Comparison of ENCODE assay signal across 18 cellular contexts in the genomic region with DNA sequence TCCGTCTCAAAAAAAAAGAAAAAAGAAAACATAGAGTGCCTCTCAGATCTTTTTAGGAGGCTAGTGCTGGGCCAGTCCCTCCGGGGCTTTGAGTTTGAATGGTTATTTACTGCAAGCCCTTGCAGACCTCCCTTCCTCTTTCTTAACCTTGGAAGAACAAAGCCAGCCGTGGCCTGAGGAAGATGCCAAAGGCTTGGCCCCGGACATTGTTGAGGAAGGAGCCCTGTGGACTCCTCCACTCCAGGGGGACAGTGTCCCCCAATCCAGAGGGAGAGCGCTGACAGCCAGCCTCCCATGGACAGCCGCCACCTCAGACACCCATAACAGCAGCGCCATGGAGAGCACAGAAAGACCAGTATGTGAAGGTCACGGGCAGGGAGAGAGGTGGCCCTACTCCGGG. TPM values are rescaled to one million over a fixed set of nuclear protein-coding genes. Genes with fewer than 3 reads are reported as not detected.
DNase-seq lines count a peak whose midpoint lies in the region; ATAC-seq lines count a peak whose summit lies in the region.
"Had no signal": no experiment of that assay in that cellular context is flagged by ENCODE, and none has a peak within 500 bp of the region (broad histone marks: within the 10 kb centered on the region; RNA-seq: fewer than 3 reads in every experiment).

No MANE protein-coding gene starts in this region.

- peaks cover 66% of the 10 kb centered on the region for H3K4me1 Mint-ChIP-seq in dendritic cell treated with granulocyte-macrophage colony-stimulating factor and Interleukin-4, amounts not matched to agents 40 ng/mL and 50 ng/mL, for 4 days (ENCODE audit: low read depth)
- H3K4me1 Mint-ChIP-seq in T-helper 2 cell treated with Interferon-gamma antibody and Interleukin-4, amounts not matched to agents 5 μg/mL and 100 μg/mL, for 36 hours (ENCODE audit: low read depth), result peaks cover 8% of the 10 kb centered on the region

- intact Hi-C loops in Right ventricle myocardium superior (cut with DNase I) (no loop called here), cardiac septum (cut with DNase I) (no loop called here)
- intact Hi-C loops in dendritic cell treated with granulocyte-macrophage colony-stimulating factor and Interleukin-4, amounts not matched to agents 40 ng/mL and 50 ng/mL, for 4 days (cut with micrococcal nuclease), result loop anchor here (5.0 kb wide), 2 partner anchors 57 to 97 kb away; no protein-coding TSS in a partner anchor

- peak; percentile 8 for ATAC-seq in Right ventricle myocardium superior (ENCODE audit: poor library complexity)
- ATAC-seq in HG03439 (IDR thresholded peaks at IDR 0.05; ENCODE audit: unreplicated experiment), result no peak
- ATAC-seq: A549, HepG2, Panc1 had no signal

- no peak for DNase-seq in Right ventricle myocardium superior
- no peak for DNase-seq in cardiac septum (ENCODE audit: low spot score)
- DNase-seq in NOMO-1 treated with dmso at 0.1 percent for 144 hours (lab: John Stamatoyannopoulos, UW; ENCODE audit: unreplicated experiment), result peak; percentile 11
- no peak for DNase-seq in iPS-NIHi11 (ENCODE audit: low spot score)
- DNase-seq in T-helper 2 cell, result no peak
- no peak for DNase-seq in T-helper 2 cell treated with Interferon-gamma antibody and Interleukin-4, amounts not matched to agents 5 μg/mL and 100 μg/mL, for 36 hours (ENCODE audit: low spot score)
- DNase-seq: COR-L47, H7, MG63, NCI-H1417, NCI-H1930, NCI-H446 had no signal

- peak overlapping the region; percentile 91 for H3K27ac Mint-ChIP-seq in dendritic cell treated with granulocyte-macrophage colony-stimulating factor and Interleukin-4, amounts not matched to agents 40 ng/mL and 50 ng/mL, for 4 days
- no peak overlapping the region for H3K27ac Mint-ChIP-seq in T-helper 2 cell treated with Interferon-gamma antibody and Interleukin-4, amounts not matched to agents 5 μg/mL and 100 μg/mL, for 36 hours

- H3K27me3 Mint-ChIP-seq in dendritic cell treated with granulocyte-macrophage colony-stimulating factor and Interleukin-4, amounts not matched to agents 40 ng/mL and 50 ng/mL, for 4 days, result peaks cover 2% of the 10 kb centered on the region
- peaks cover 26% of the 10 kb centered on the region for H3K27me3 Mint-ChIP-seq in T-helper 2 cell treated with Interferon-gamma antibody and Interleukin-4, amounts not matched to agents 5 μg/mL and 100 μg/mL, for 36 hours (ENCODE audit: low read depth)

- no peaks in the 10 kb centered on the region for H3K9me3 Mint-ChIP-seq in dendritic cell treated with granulocyte-macrophage colony-stimulating factor and Interleukin-4, amounts not matched to agents 40 ng/mL and 50 ng/mL, for 4 days
- no peaks in the 10 kb centered on the region for H3K9me3 Mint-ChIP-seq in T-helper 2 cell treated with Interferon-gamma antibody and Interleukin-4, amounts not matched to agents 5 μg/mL and 100 μg/mL, for 36 hours
- H3K9me3 Mint-ChIP-seq: CD14-positive monocyte had no signal

- peaks cover 42% of the 10 kb centered on the region for H3K36me3 Mint-ChIP-seq in dendritic cell treated with granulocyte-macrophage colony-stimulating factor and Interleukin-4, amounts not matched to agents 40 ng/mL and 50 ng/mL, for 4 days (ENCODE audit: low read depth)
- no peaks in the 10 kb centered on the region for H3K36me3 Mint-ChIP-seq in T-helper 2 cell treated with Interferon-gamma antibody and Interleukin-4, amounts not matched to agents 5 μg/mL and 100 μg/mL, for 36 hours (ENCODE audit: low read depth)
- H3K36me3 Mint-ChIP-seq: CD14-positive monocyte had no signal

- H3K4me3 Mint-ChIP-seq in dendritic cell treated with granulocyte-macrophage colony-stimulating factor and Interleukin-4, amounts not matched to agents 40 ng/mL and 50 ng/mL, for 4 days, result peak overlapping the region; percentile 41
- no peak overlapping the region for H3K4me3 Mint-ChIP-seq in T-helper 2 cell treated with Interferon-gamma antibody and Interleukin-4, amounts not matched to agents 5 μg/mL and 100 μg/mL, for 36 hours

RNA-seq across cellular contexts. Expression of gene TSPAN33, which starts 5.0 kb away (rescaled TPM):
- total RNA-seq in Right ventricle myocardium superior (11.8 TPM), cardiac septum (9.9 TPM)

RNA-seq across cellular contexts. Expression of gene SMO, which starts 38.9 kb away (rescaled TPM):
- 5.0 TPM for total RNA-seq in Right ventricle myocardium superior
- 4.7 TPM for total RNA-seq in cardiac septum
